In genomic region chr10:34812771-34813170, GRCh38 we compare ENCODE assay signal across 15 cellular contexts. TPM values are rescaled to one million over a fixed set of nuclear protein-coding genes. Genes with fewer than 3 reads are reported as not detected.
DNase-seq lines count a peak whose midpoint lies in the region; ATAC-seq and TF ChIP-seq lines count a peak whose summit lies in the region.
"Had no signal": no experiment of that assay in that cellular context is flagged by ENCODE, and none has a peak within 500 bp of the region (broad histone marks: within the 10 kb centered on the region; RNA-seq: fewer than 3 reads in every experiment).

No MANE protein-coding gene starts in this region.

- WGBS in esophagus, 2 donors: 60 to 66% methylated on average over 5 of the region's 5 CpGs

- H3K9me2 ChIP-seq in PC-3 (replicated peaks; ENCODE audit: low read length): no peaks in the 10 kb centered on the region

- CTCF ChIA-PET in PC-3 (lab: Charles Lee): no interaction called here

- no peak overlapping the region for H3K27ac ChIP-seq in ACC112 (ENCODE audit: low read depth, low read length)
- H3K27ac ChIP-seq in PC-3 (ENCODE audit: low read length): no peak overlapping the region
- peak overlapping the region in 1 of 2 donors; percentile 44 for H3K27ac ChIP-seq in esophagus (ENCODE audit: low read depth in 2 of 2, low read length in 1 of 2)
- H3K27ac ChIP-seq in neural progenitor cell: no peak overlapping the region
- H3K27ac ChIP-seq: SJSA1 had no signal

- H3K36me3 ChIP-seq in ACC112 (ENCODE audit: insufficient read depth, low read length) (no peaks in the 10 kb centered on the region), PC-3 (ENCODE audit: low read depth, low read length) (no peaks in the 10 kb centered on the region), esophagus (ENCODE audit: control insufficient read depth in 2 of 2, insufficient read depth in 2 of 2, low read length in 1 of 2) (no peaks in the 10 kb centered on the region), neural progenitor cell (no peaks in the 10 kb centered on the region)
- H3K36me3 ChIP-seq: stomach had no signal

- H3K9me3 Mint-ChIP-seq in neural progenitor cell: no peaks in the 10 kb centered on the region

- no peak overlapping the region for H3K27ac Mint-ChIP-seq in neural progenitor cell

- H3K4me1 ChIP-seq in ACC112 (ENCODE audit: control insufficient read depth, insufficient read depth, low read length, unreplicated experiment): peaks cover 29% of the 10 kb centered on the region
- H3K4me1 ChIP-seq in PC-3 (ENCODE audit: insufficient read depth, low read length): peaks cover 36% of the 10 kb centered on the region
- H3K4me1 ChIP-seq in esophagus (ENCODE audit: control insufficient read depth in 2 of 2, insufficient read depth in 2 of 2, low read length in 1 of 2): peaks cover 8 to 16% of the 10 kb centered on the region in 2 donors
- peaks cover 39% of the 10 kb centered on the region for H3K4me1 ChIP-seq in neural progenitor cell

- H3K36me3 Mint-ChIP-seq in neural progenitor cell: peaks cover 8% of the 10 kb centered on the region

- peak overlapping the region; percentile 96 for H3K4me3 Mint-ChIP-seq in neural progenitor cell

- H3K9me3 ChIP-seq in PC-3 (ENCODE audit: low read length) (no peaks in the 10 kb centered on the region), esophagus (ENCODE audit: control insufficient read depth in 2 of 2, insufficient read depth in 1 of 2, low read depth in 1 of 2, low read length in 1 of 2) (no peaks in the 10 kb centered on the region), neural progenitor cell (ENCODE audit: low read depth) (no peaks in the 10 kb centered on the region)
- H3K9me3 ChIP-seq: SJSA1, stomach had no signal

- intact Hi-C loops in PC-3 (cut with micrococcal nuclease): no loop called here

- H3K27me3 Mint-ChIP-seq in neural progenitor cell (ENCODE audit: insufficient read depth, low read depth): peaks cover 8% of the 10 kb centered on the region

- H4K20me1 ChIP-seq in PC-3 (ENCODE audit: low read length) (peaks cover 55% of the 10 kb centered on the region), neural progenitor cell (ENCODE audit: low read depth) (peaks cover 69% of the 10 kb centered on the region)

- H3K4me2 ChIP-seq in PC-3 (ENCODE audit: low read length): peak overlapping the region; percentile 90
- H3K4me2 ChIP-seq in neural progenitor cell: peak overlapping the region; percentile 97

- no TSS peak for BruUV-seq in PC-3 (replicated peaks; lab: Mats Ljungman, UMichigan)

- H3K4me1 Mint-ChIP-seq in neural progenitor cell: peaks cover 64% of the 10 kb centered on the region

- H3F3A ChIP-seq in PC-3 (ENCODE audit: low read length, unreplicated experiment) (no peaks in the 10 kb centered on the region), neural progenitor cell (ENCODE audit: low read depth) (peaks cover 18% of the 10 kb centered on the region)

- peak overlapping the region; percentile 85; the same call in 1 of the 2 replicates for H3K9ac ChIP-seq in PC-3 (ENCODE audit: low read length)
- no peak overlapping the region for H3K9ac ChIP-seq in neural progenitor cell

- H3K4me3 ChIP-seq in ACC112 (ENCODE audit: low read depth, low read length) (peak overlapping the region; percentile 94; the same call in 1 of the 2 replicates), PC-3 (ENCODE audit: low read length) (peak overlapping the region; percentile 72), esophagus (ENCODE audit: low read depth in 1 of 2, low read length in 2 of 2) (peak overlapping the region; percentile 20 to 86), neural progenitor cell (peak overlapping the region; percentile 98)

- H3K27me3 ChIP-seq in ACC112 (ENCODE audit: insufficient read depth, low read length) (no peaks in the 10 kb centered on the region), PC-3 (ENCODE audit: low read length) (no peaks in the 10 kb centered on the region), esophagus (ENCODE audit: control insufficient read depth in 1 of 2, insufficient read depth in 2 of 2, low read length in 2 of 2) (no peaks in the 10 kb centered on the region), neural progenitor cell (peaks cover 25% of the 10 kb centered on the region)
- H3K27me3 ChIP-seq: SJSA1 had no signal

- ATAC-seq in PC-3 (no peak), GM18502 (IDR thresholded peaks at IDR 0.05; ENCODE audit: poor library complexity, unreplicated experiment) (no peak), GM19455 (IDR thresholded peaks at IDR 0.05; ENCODE audit: unreplicated experiment) (no peak), GM18519 (IDR thresholded peaks at IDR 0.05; ENCODE audit: low FRiP score, unreplicated experiment) (no peak)

- DNase-seq in PC-3 (no peak), neural progenitor cell (ENCODE audit: low spot score) (no peak), T-helper 2 cell (no peak)
- DNase-seq: activated CD8-positive, alpha-beta memory T cell treated with anti-CD3 and anti-CD28 coated beads for 24 hours; activated effector memory CD4-positive, alpha-beta T cell treated with Interleukin-2 at 50 U/mL for 16 hours; aorta; dorsolateral prefrontal cortex; NCI-H2081 treated with DMSO at 0.1 percent for 48 hours; stomach had no signal

- peaks cover 64% of the 10 kb centered on the region for H3K79me2 ChIP-seq in ACC112 (ENCODE audit: control insufficient read depth, insufficient read depth, low read length, unreplicated experiment)
- peaks cover 67% of the 10 kb centered on the region for H3K79me2 ChIP-seq in PC-3 (ENCODE audit: low read length)
- H3K79me2 ChIP-seq in neural progenitor cell (ENCODE audit: low read depth): peaks cover 67% of the 10 kb centered on the region

- TF ChIP-seq CTCF in PC-3 (conservative IDR thresholded peaks at IDR 0.05; ENCODE audit: low read depth, low read length) (no peak), neural progenitor cell (IDR thresholded peaks at IDR 0.05) (no peak)

- no peak overlapping the region for H2AFZ ChIP-seq in ACC112 (ENCODE audit: low read length, unreplicated experiment)
- H2AFZ ChIP-seq in PC-3 (ENCODE audit: low read length): no peak overlapping the region
- H2AFZ ChIP-seq in neural progenitor cell (replicated peaks): no peak overlapping the region

- POLR2A ChIA-PET in PC-3 (lab: Charles Lee; ENCODE audit: unreplicated experiment): no interaction called here

RNA-seq across cellular contexts. Expression of gene PARD3, which starts 2.3 kb away (rescaled TPM):
- total RNA-seq in PC-3 (2014; rRNA removed): 149 and 154 TPM in 2 replicates
- polyA plus RNA-seq in esophagus: 10 to 100 TPM; 40.3 to 71.3 TPM
- total RNA-seq in neural progenitor cell (ENCODE audit: low replicate concordance): 55.3 and 58.7 TPM in 2 replicates
